11 cellular contexts compared by ENCODE assay signal in the genomic region with DNA sequence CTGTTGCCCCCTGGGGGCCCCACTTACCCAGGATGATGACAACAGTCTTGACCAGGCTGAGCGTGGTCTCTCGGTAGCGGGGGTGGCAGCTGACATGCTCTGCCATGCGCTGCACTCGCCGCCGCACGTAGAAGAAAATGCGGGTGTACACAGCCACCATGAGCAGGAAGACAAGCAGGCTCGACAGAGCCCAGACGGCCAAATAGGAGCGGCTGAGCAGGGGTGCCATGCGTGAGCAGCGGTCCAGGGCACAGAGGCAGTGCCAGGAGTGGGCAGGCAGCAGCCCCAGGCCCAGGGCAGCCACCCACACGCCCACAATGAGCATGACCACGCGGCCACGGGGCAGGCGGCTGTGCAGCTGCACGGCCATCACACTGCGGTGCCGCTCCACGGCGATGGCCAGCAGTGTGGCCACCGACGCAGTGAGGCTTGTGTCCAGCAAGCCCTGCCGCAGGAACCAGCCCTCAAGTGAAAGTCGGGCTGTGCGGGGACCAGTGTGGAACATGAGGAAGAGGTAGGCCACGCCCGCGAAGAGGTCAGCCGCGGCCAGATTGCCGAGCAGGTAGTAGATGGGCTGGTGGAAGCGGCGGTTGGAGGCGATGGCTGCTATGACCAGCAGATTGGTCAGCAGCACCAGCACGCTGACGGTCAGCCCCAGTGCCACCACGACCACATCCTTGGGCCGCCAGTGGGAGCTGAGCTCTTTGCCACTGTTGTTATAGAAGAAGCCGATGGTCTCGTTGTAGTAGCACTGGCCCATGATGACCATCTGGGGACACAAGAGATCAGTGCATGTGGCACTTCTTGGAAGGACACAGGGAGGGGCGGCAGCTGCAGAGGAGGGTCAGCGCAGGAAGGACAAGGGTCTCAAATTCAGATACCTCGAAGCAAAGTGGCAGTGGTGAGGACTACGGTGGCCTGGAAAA. TPM values are rescaled to one million over a fixed set of nuclear protein-coding genes. Genes with fewer than 3 reads are reported as not detected.
DNase-seq lines count a peak whose midpoint lies in the region; ATAC-seq and TF ChIP-seq lines count a peak whose summit lies in the region.
"Had no signal": no experiment of that assay in that cellular context is flagged by ENCODE, and none has a peak within 500 bp of the region (broad histone marks: within the 10 kb centered on the region; RNA-seq: fewer than 3 reads in every experiment).

No MANE protein-coding gene starts in this region.

- TF ChIP-seq CTCF in Panc1 (IDR thresholded peaks at IDR 0.05) (no peak), endothelial cell (IDR thresholded peaks at IDR 0.05; ENCODE audit: unreplicated experiment) (no peak), parathyroid adenoma (IDR thresholded peaks at IDR 0.05) (no peak), GM13977 (IDR thresholded peaks at IDR 0.05; ENCODE audit: extremely low read depth, insufficient read depth, missing control alignments) (no peak)

- H3K27ac ChIP-seq in Panc1 (ENCODE audit: low read length) = peak overlapping the region; percentile 66; the same call in 1 of the 2 replicates
- H3K27ac ChIP-seq in parathyroid adenoma = no peak overlapping the region
- H3K27ac ChIP-seq: HL-60 had no signal

- H3K27me3 Mint-ChIP-seq in endothelial cell (ENCODE audit: unreplicated experiment) = peaks cover 20% of the 10 kb centered on the region

- H3K27ac Mint-ChIP-seq in endothelial cell (ENCODE audit: unreplicated experiment) = peak overlapping the region; percentile 27

- no peak for DNase-seq in Panc1 (ENCODE audit: low read depth, low spot score)
- no peak for DNase-seq in endothelial cell (ENCODE audit: low spot score)
- DNase-seq in C1 segment of cervical spinal cord (lab: John Stamatoyannopoulos, UW) = no peak
- DNase-seq in GM13977 (ENCODE audit: low spot score) = no peak
- DNase-seq in HCEC 1CT = no peak
- DNase-seq: anterior cingulate cortex, posterior cingulate gyrus had no signal

- H3K79me2 ChIP-seq in parathyroid adenoma = no peaks in the 10 kb centered on the region

- H3K9me3 Mint-ChIP-seq in endothelial cell (ENCODE audit: unreplicated experiment) = no peaks in the 10 kb centered on the region

- H3K4me1 Mint-ChIP-seq in endothelial cell (ENCODE audit: unreplicated experiment) = peaks cover 5% of the 10 kb centered on the region

- peak overlapping the region; percentile 92 for H3K4me3 Mint-ChIP-seq in endothelial cell (ENCODE audit: unreplicated experiment)

- no peak for ATAC-seq in Panc1
- ATAC-seq in GM21576 (IDR thresholded peaks at IDR 0.05; ENCODE audit: unreplicated experiment) = no peak

- CTCF ChIA-PET in Panc1 (lab: Charles Lee) = no interaction called here

- no TSS peak for BruUV-seq in Panc1 (replicated peaks; lab: Mats Ljungman, UMichigan)

- H3K27me3 ChIP-seq in Panc1 (ENCODE audit: control insufficient read depth, insufficient read depth, low read length) (no peaks in the 10 kb centered on the region), parathyroid adenoma (ENCODE audit: control insufficient read depth, insufficient read depth, low read length) (no peaks in the 10 kb centered on the region)

- H3K36me3 ChIP-seq in ES-I3 (ENCODE audit: insufficient read depth, low read length) (no peaks in the 10 kb centered on the region), Panc1 (ENCODE audit: control insufficient read depth, insufficient read depth, low read length) (no peaks in the 10 kb centered on the region), parathyroid adenoma (ENCODE audit: control insufficient read depth, insufficient read depth, low read length) (no peaks in the 10 kb centered on the region)

- POLR2A ChIA-PET in Panc1 (lab: Charles Lee) = no interaction called here

- in situ Hi-C loops in Panc1 (cut with HindIII; ENCODE audit: low pct_unique_long_range_greater_than_20kb, low sequenced_read_pairs) (no loop called here), GM13977 (cut with MboI; ENCODE audit: low pct_unique_long_range_greater_than_20kb, low sequenced_read_pairs, unreplicated experiment) (no loop called here)

- peak overlapping the region; percentile 82 for H3K9ac ChIP-seq in ES-I3 (ENCODE audit: low read depth, low read length)
- no peak overlapping the region for H3K9ac ChIP-seq in parathyroid adenoma

- intact Hi-C loops in Panc1 (cut with micrococcal nuclease; ENCODE audit: unreplicated experiment) = no loop called here

- peak overlapping the region; percentile 94 for H2AFZ ChIP-seq in parathyroid adenoma

- H3K4me1 ChIP-seq in ES-I3 (ENCODE audit: insufficient read depth, low read length) = peaks cover 7% of the 10 kb centered on the region; the same call in 1 of the 2 replicates
- H3K4me1 ChIP-seq in Panc1 (ENCODE audit: control insufficient read depth, insufficient read depth, low read length) = peaks cover 3% of the 10 kb centered on the region; the same call in 1 of the 2 replicates
- no peaks in the 10 kb centered on the region for H3K4me1 ChIP-seq in parathyroid adenoma

- peaks cover 14% of the 10 kb centered on the region for H3K36me3 Mint-ChIP-seq in endothelial cell (ENCODE audit: low read depth, unreplicated experiment)

- no peak overlapping the region for H3K4me2 ChIP-seq in parathyroid adenoma (ENCODE audit: low read length)

- H3K9me3 ChIP-seq in ES-I3 (ENCODE audit: control insufficient read depth, insufficient read depth, low read length) = no peaks in the 10 kb centered on the region
- no peaks in the 10 kb centered on the region for H3K9me3 ChIP-seq in Panc1 (ENCODE audit: control insufficient read depth, insufficient read depth, low read depth, low read length)
- H3K9me3 ChIP-seq in parathyroid adenoma (ENCODE audit: control insufficient read depth, low read length) = no peaks in the 10 kb centered on the region

- H3K4me3 ChIP-seq in Panc1 (ENCODE audit: low read depth in 2 of 2, low read length in 2 of 2) = peak overlapping the region; percentile 52 to 62
- no peak overlapping the region for H3K4me3 ChIP-seq in parathyroid adenoma (ENCODE audit: low read depth, low read length)

RNA-seq across cellular contexts. Expression of a gene that starts 1.2 kb away (rescaled TPM):
- 16.0 TPM for total RNA-seq in Panc1 (2021; ENCODE audit: unreplicated experiment)
- 29.1 TPM for polyA plus RNA-seq in Panc1 (2012; ENCODE audit: insufficient read length)
- 35.5 TPM for total RNA-seq in endothelial cell (ENCODE audit: unreplicated experiment)

RNA-seq across cellular contexts. Expression of a gene that starts 8.3 kb away (rescaled TPM):
- total RNA-seq in Panc1 (2021; ENCODE audit: unreplicated experiment) (8.3 TPM), endothelial cell (ENCODE audit: unreplicated experiment) (0.82 TPM)
- polyA plus RNA-seq in Panc1 (2012; ENCODE audit: insufficient read length) = 6.0 TPM

RNA-seq across cellular contexts. Expression of a gene that starts 16.7 kb away (rescaled TPM):
- total RNA-seq in Panc1 (2021; ENCODE audit: unreplicated experiment) (18.1 TPM), endothelial cell (ENCODE audit: unreplicated experiment) (18.5 TPM)
- 20.1 TPM for polyA plus RNA-seq in Panc1 (2012; ENCODE audit: insufficient read length)

RNA-seq across cellular contexts. Expression of a gene that starts 36.7 kb away (rescaled TPM):
- total RNA-seq in Panc1 (2021; ENCODE audit: unreplicated experiment) (62.3 TPM), endothelial cell (ENCODE audit: unreplicated experiment) (56.7 TPM)
- 57.8 TPM for polyA plus RNA-seq in Panc1 (2012; ENCODE audit: insufficient read length)

RNA-seq across cellular contexts. Expression of a gene that starts 41.9 kb away (rescaled TPM):
- total RNA-seq in Panc1 (2021; ENCODE audit: unreplicated experiment) (15.6 TPM), endothelial cell (ENCODE audit: unreplicated experiment) (29.5 TPM)
- 3.0 TPM for polyA plus RNA-seq in Panc1 (2012; ENCODE audit: insufficient read length)
